In the genomic region with DNA sequence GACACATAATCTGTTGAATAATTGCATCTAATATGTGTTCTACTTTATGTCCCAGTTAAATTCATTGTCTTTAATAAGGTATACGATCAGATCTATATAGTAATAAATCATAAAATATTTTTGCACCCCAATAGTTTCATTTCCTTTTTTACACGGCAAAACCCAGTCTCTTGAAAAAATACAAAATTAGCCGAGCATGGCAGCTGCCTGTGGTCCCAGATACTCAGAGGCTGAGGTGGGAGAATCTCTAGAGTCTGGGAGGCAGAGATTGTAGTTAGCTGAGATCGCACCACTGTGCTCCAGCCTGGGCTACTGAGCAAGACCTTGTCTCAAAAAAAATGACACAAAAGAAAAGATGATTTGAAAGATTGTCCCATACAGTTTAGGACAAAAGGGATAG, we compare ENCODE assay signal across 1 cellular context.
TF ChIP-seq lines count a peak whose summit lies in the region.

No MANE protein-coding gene starts in this region.

TF ChIP-seq in GM12878, 131 proteins besides CTCF, POLR2A, EP300 and RAD21 (continued from another document and continues in another):
- TF ChIP-seq, protein P1, sequence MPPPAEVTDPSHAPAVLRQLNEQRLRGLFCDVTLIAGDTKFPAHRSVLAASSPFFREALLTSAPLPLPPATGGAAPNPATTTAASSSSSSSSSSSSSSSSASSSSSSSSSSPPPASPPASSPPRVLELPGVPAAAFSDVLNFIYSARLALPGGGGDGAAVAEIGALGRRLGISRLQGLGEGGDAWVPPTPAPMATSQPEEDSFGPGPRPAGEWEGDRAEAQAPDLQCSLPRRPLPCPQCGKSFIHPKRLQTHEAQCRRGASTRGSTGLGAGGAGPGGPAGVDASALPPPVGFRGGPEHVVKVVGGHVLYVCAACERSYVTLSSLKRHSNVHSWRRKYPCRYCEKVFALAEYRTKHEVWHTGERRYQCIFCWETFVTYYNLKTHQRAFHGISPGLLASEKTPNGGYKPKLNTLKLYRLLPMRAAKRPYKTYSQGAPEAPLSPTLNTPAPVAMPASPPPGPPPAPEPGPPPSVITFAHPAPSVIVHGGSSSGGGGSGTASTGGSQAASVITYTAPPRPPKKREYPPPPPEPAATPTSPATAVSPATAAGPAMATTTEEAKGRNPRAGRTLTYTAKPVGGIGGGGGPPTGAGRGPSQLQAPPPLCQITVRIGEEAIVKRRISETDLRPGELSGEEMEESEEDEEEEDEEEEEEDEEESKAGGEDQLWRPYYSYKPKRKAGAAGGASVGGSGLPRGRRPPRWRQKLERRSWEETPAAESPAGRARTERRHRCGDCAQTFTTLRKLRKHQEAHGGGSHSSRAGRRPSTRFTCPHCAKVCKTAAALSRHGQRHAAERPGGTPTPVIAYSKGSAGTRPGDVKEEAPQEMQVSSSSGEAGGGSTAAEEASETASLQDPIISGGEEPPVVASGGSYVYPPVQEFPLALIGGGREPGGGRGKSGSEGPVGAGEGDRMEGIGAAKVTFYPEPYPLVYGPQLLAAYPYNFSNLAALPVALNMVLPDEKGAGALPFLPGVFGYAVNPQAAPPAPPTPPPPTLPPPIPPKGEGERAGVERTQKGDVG (CRISPR knock-in tag; IDR thresholded peaks at IDR 0.05) = no peak
- TF ChIP-seq NFXL1 (IDR thresholded peaks at IDR 0.05; ENCODE audit: borderline replicate concordance) = no peak
- TF ChIP-seq IKZF2 (IDR thresholded peaks at IDR 0.05) = peak in 1 of 2 experiments; percentile 27; a peak in 1 of 4 replicates
- TF ChIP-seq CBFB (IDR thresholded peaks at IDR 0.05; ENCODE audit: low read depth) = no peak
- TF ChIP-seq KAT2A (conservative IDR thresholded peaks at IDR 0.05; ENCODE audit: control insufficient read depth, low read depth, low read length) = no peak
- no peak for TF ChIP-seq POLR2AphosphoS2 (IDR thresholded peaks at IDR 0.05; ENCODE audit: low read depth, low read length)
- TF ChIP-seq EED (IDR thresholded peaks at IDR 0.05; ENCODE audit: low read depth) = 0 out of 2 replicates have a peak, but pooled peaks have one; percentile 22
- TF ChIP-seq PRDM15 (CRISPR knock-in tag; IDR thresholded peaks at IDR 0.05) = no peak
- no peak for TF ChIP-seq CEBPZ (IDR thresholded peaks at IDR 0.05; ENCODE audit: low read depth, low read length)
- TF ChIP-seq SREBF2 (IDR thresholded peaks at IDR 0.05; ENCODE audit: low read length) = no peak
- TF ChIP-seq CREB1 (IDR thresholded peaks at IDR 0.05; ENCODE audit: low read depth) = no peak
- TF ChIP-seq TCF7 (IDR thresholded peaks at IDR 0.05; ENCODE audit: borderline replicate concordance) = no peak
- TF ChIP-seq GATAD2B (conservative IDR thresholded peaks at IDR 0.05; ENCODE audit: low read depth) = no peak
- no peak for TF ChIP-seq CUX1 (IDR thresholded peaks at IDR 0.05; ENCODE audit: insufficient replicate concordance, low read depth, low read length)
- peak; percentile 44; the same call in 1 of the 2 replicates for TF ChIP-seq NFIC (IDR thresholded peaks at IDR 0.05; ENCODE audit: low read depth, low read length)
- TF ChIP-seq SIN3A (IDR thresholded peaks at IDR 0.05; ENCODE audit: low read depth, low read length) = no peak
- no peak for TF ChIP-seq ZNF592 (IDR thresholded peaks at IDR 0.05)
- TF ChIP-seq PAX5 (IDR thresholded peaks at IDR 0.05; ENCODE audit: borderline replicate concordance, low read depth, low read length) = peak; percentile 76
- TF ChIP-seq, protein P2, sequence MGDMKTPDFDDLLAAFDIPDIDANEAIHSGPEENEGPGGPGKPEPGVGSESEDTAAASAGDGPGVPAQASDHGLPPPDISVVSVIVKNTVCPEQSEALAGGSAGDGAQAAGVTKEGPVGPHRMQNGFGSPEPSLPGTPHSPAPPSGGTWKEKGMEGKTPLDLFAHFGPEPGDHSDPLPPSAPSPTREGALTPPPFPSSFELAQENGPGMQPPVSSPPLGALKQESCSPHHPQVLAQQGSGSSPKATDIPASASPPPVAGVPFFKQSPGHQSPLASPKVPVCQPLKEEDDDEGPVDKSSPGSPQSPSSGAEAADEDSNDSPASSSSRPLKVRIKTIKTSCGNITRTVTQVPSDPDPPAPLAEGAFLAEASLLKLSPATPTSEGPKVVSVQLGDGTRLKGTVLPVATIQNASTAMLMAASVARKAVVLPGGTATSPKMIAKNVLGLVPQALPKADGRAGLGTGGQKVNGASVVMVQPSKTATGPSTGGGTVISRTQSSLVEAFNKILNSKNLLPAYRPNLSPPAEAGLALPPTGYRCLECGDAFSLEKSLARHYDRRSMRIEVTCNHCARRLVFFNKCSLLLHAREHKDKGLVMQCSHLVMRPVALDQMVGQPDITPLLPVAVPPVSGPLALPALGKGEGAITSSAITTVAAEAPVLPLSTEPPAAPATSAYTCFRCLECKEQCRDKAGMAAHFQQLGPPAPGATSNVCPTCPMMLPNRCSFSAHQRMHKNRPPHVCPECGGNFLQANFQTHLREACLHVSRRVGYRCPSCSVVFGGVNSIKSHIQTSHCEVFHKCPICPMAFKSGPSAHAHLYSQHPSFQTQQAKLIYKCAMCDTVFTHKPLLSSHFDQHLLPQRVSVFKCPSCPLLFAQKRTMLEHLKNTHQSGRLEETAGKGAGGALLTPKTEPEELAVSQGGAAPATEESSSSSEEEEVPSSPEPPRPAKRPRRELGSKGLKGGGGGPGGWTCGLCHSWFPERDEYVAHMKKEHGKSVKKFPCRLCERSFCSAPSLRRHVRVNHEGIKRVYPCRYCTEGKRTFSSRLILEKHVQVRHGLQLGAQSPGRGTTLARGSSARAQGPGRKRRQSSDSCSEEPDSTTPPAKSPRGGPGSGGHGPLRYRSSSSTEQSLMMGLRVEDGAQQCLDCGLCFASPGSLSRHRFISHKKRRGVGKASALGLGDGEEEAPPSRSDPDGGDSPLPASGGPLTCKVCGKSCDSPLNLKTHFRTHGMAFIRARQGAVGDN (IDR thresholded peaks at IDR 0.05) = no peak
